In the genomic region with DNA sequence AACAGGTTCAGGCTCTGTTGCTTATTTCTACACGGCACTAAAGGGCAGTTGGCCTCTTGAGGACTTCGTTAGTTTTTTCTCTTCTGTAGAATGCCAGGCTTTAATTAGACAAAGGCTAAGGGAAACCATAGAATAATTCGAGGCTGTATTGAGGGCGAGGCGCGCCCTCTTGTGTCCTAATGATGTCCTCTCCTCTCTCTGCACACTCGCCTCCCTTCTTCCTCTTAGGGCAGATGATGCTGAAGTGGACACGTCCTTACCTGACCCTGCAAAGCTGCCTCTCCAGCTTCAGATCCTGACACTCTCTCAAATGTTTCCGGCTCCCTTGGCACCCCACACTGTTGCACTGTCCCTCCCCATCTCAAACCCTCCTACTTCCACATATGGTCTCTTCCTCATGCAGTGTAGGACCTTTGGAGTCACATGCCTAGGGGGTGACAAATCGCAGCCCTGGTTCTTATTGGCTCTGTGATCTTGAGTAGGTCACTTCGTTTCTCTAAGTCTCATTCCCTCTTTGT, we compare ENCODE assay signal across 8 cellular contexts. TPM values are rescaled to one million over a fixed set of nuclear protein-coding genes. Genes with fewer than 3 reads are reported as not detected.
DNase-seq lines count a peak whose midpoint lies in the region; ATAC-seq and TF ChIP-seq lines count a peak whose summit lies in the region.

No MANE protein-coding gene starts in this region.

- H3K27me3 ChIP-seq in Loucy (ENCODE audit: insufficient read depth, low read length, poor library complexity, severe bottlenecking), result no peaks in the 10 kb centered on the region
- H3K27me3 ChIP-seq in tibial artery, result no peaks in the 10 kb centered on the region

- H4K20me1 ChIP-seq in Loucy (ENCODE audit: insufficient read depth, low read length, poor library complexity, severe bottlenecking), result no peaks in the 10 kb centered on the region

- intact Hi-C loops in tibial artery (cut with DNase I; ENCODE audit: low total_unique reads), result loop anchor here (5.0 kb wide), 1 partner anchor 38 kb away; a partner anchor contains a TSS

- TF ChIP-seq CTCF in Loucy (conservative IDR thresholded peaks at IDR 0.05; ENCODE audit: low read length), result peak; percentile 87
- peak in 1 of 3 donors; percentile 38 for TF ChIP-seq CTCF in omental fat pad (IDR thresholded peaks at IDR 0.05)
- TF ChIP-seq CTCF in tibial artery (IDR thresholded peaks at IDR 0.05), result peak; percentile 74 to 83

- H3K4me1 ChIP-seq in Loucy (ENCODE audit: insufficient read depth, low read length, poor library complexity, severe bottlenecking) (peaks cover 47% of the 10 kb centered on the region), tibial artery (peaks cover 0 to 33% (median 27%) of the 10 kb centered on the region in 4 donors)

- peak; percentile 75 for ATAC-seq in omental fat pad (ENCODE audit: low FRiP score)

- H3K9me3 ChIP-seq in Loucy (ENCODE audit: insufficient read depth, low read depth, low read length) (no peaks in the 10 kb centered on the region), tibial artery (no peaks in the 10 kb centered on the region)

- H3K4me2 ChIP-seq in Loucy (ENCODE audit: low read depth, low read length, poor library complexity, severe bottlenecking), result peak overlapping the region; percentile 62

- H3F3A ChIP-seq in Loucy (ENCODE audit: low read depth), result 0 out of 2 replicates have a peak, but pooled peaks cover 4% of the 10 kb centered on the region

- peak overlapping the region; percentile 85 for H2AFZ ChIP-seq in Loucy (ENCODE audit: low read length)

- H3K27ac ChIP-seq in tibial artery, result peak overlapping the region; percentile 5 to 77

- peaks cover 9% of the 10 kb centered on the region; the same call in 1 of the 2 replicates for H3K79me2 ChIP-seq in Loucy (ENCODE audit: insufficient read depth, low read length)

- H3K9ac ChIP-seq in Loucy (ENCODE audit: low read depth, low read length, poor library complexity, severe bottlenecking), result peak overlapping the region; percentile 56

- H3K36me3 ChIP-seq in Loucy (ENCODE audit: insufficient read depth, low read length) (no peaks in the 10 kb centered on the region), tibial artery (no peaks in the 10 kb centered on the region)

- DNase-seq in SIG-M5 treated with dmso at 0.1 percent for 504 hours (lab: John Stamatoyannopoulos, UW; ENCODE audit: unreplicated experiment) (peak; percentile 74), SIG-M5 (lab: John Stamatoyannopoulos, UW) (no peak), RKO (ENCODE audit: low spot score) (peak; percentile 98), foreskin melanocyte (peak; percentile 82), omental fat pad (ENCODE audit: low spot score) (peak; percentile 64), tibial artery (peak; percentile 83 to 86)
- DNase-seq in activated effector memory CD4-positive, alpha-beta T cell treated with anti-CD3 and anti-CD28 coated beads, Interleukin-2, amount 50 U/mL, for 16 hours, result peak; percentile 79

- H3K9me2 ChIP-seq in Loucy (replicated peaks; ENCODE audit: low read depth, low read length), result no peaks in the 10 kb centered on the region

- peak overlapping the region; percentile 49 for H3K4me3 ChIP-seq in Loucy (ENCODE audit: low read length, poor library complexity, severe bottlenecking)
- no peak overlapping the region for H3K4me3 ChIP-seq in tibial artery

RNA-seq across cellular contexts. Expression of a gene that starts 1.9 kb away (rescaled TPM):
- total RNA-seq in omental fat pad, result 1 to 10 TPM; 2.2 to 7.4 (median 3.9) TPM

RNA-seq across cellular contexts. Expression of a gene that starts 39.7 kb away (rescaled TPM):
- total RNA-seq in omental fat pad, result 100 to 1,000 TPM; 109 to 214 (median 150) TPM
